Comparison of ENCODE assay signal across 29 cellular contexts in the genomic region with DNA sequence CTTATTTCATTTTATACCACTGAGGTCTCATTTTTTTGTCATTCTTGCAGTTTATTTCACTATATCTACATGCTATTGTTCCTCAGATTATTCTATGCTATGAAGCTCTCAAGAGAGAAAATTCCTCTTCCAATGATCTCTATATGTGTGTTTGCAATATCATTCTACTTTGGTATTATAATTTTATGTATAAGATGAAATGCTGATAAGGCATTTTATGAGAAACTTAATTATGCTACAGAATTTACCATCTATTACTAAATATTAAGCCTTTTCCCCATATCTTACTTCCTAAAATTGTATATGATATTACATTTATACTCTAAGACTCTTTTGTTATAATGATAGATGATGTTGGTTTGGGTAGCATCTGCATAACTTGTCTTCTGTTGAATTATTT.
"Had no signal": no experiment of that assay in that cellular context is flagged by ENCODE, and none has a peak within 500 bp of the region (broad histone marks: within the 10 kb centered on the region; RNA-seq: fewer than 3 reads in every experiment).

No MANE protein-coding gene starts in this region.

- DNase-seq: dermis blood vessel endothelial cell; dorsolateral prefrontal cortex; effector CD8-positive, alpha-beta T cell; effector memory CD8-positive, alpha-beta T cell; endodermal cell; erythroblast; esophagus squamous epithelium; foreskin fibroblast; foreskin melanocyte; gastrocnemius medialis; glutamatergic neuron; head of caudate nucleus; heart right ventricle; hippocampal formation; left cardiac atrium; left lung; left ventricle myocardium superior; lower lobe of right lung; mesenchymal stem cell; mucosa of descending colon; naive B cell had no signal

- H3K27ac ChIP-seq: coronary artery, dorsolateral prefrontal cortex, epithelial cell of prostate, esophagus squamous epithelium, gastrocnemius medialis, heart right ventricle, left lung, lower lobe of right lung had no signal

- H3K36me3 Mint-ChIP-seq: mesothelial cell of epicardium, naive B cell had no signal

- H3K27me3 ChIP-seq: dorsolateral prefrontal cortex, esophagus squamous epithelium, gastrocnemius medialis, heart right ventricle, left lung had no signal

- H3K4me3 ChIP-seq: coronary artery, dorsolateral prefrontal cortex, esophagus squamous epithelium, gastrocnemius medialis, heart right ventricle, left lung, lower lobe of right lung, mucosa of descending colon had no signal

- H3K4me1 Mint-ChIP-seq: naive B cell had no signal

- H3K36me3 ChIP-seq: esophagus squamous epithelium, gastrocnemius medialis, heart right ventricle, left lung, lower lobe of right lung had no signal

- H3K9me3 ChIP-seq: esophagus squamous epithelium, gastrocnemius medialis, left lung, lower lobe of right lung, mucosa of descending colon had no signal

- ATAC-seq: effector memory CD8-positive, alpha-beta T cell; esophagus mucosa; gastrocnemius medialis; heart right ventricle; left cardiac atrium; left lung; left ventricle myocardium superior; lower lobe of right lung; mucosa of descending colon had no signal

- H3K4me1 ChIP-seq: esophagus squamous epithelium, gastrocnemius medialis, heart right ventricle, left lung, lower lobe of right lung had no signal

- H3K27me3 Mint-ChIP-seq: effector memory CD8-positive, alpha-beta T cell; naive B cell had no signal

- H3K9me3 Mint-ChIP-seq: mesothelial cell of epicardium had no signal

- H3K4me3 Mint-ChIP-seq: effector memory CD8-positive, alpha-beta T cell; endodermal cell; mesothelial cell of epicardium; naive B cell had no signal

- FAIRE-seq: colon, endometrium, islet of Langerhans, keratinocyte had no signal

- H3K27ac Mint-ChIP-seq: effector memory CD8-positive, alpha-beta T cell; endodermal cell; mesothelial cell of epicardium; naive B cell had no signal
